1 cellular context compared by ENCODE assay signal in the genomic region with DNA sequence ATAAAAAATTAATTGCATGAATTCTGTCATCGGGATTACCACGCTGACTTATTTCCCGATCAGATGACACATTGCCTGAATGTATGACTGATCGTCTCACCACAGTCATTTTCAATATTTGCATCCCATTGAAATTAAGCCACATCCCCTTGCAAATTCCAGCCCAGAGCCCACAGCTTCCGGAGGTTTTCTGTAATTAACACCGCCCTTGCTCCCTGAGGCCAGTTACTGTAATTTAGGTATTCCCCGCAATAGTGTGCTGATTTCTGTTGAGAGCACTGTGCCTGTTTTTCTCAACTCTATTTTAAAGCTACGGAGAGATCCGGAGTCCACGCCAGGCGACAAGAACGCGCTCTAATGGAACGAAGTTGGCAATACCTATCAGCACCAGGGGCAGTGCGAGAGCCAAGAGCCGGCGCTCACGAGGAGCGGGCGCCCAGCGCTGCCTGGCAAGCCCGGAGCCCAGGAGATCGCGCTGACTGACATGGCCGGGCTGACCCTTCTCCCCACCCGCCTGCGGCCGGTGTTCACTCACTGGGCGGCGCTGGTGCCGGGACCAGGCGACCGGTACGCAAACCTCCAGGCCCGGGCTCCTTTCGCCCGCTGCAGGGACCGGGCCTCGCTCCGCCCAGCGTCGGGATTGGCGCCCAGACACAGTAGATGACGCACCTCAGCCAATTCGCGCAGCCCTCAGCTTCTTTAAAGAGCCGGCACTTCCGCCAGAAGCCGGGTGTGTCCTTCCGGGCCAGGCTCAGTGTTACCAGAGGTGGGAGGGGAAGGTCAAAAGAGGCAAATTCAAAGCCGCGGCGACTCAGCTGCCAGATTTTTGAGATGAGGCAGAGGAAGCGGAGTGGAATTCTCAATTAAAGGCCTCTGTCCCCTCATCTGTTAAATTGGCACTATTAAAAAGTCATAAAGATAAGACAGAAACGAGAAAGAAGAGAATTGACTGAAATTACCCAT.
TF ChIP-seq lines count a peak whose summit lies in the region.

A gene with protein sequence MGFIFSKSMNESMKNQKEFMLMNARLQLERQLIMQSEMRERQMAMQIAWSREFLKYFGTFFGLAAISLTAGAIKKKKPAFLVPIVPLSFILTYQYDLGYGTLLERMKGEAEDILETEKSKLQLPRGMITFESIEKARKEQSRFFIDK (minus strand): TSS at position 672 of the 963 bp plus-strand sequence. CDS start 5,948 bp downstream, outside the sequence.

TF ChIP-seq in HEK293, 187 proteins besides CTCF, POLR2A, EP300 and RAD21 (continued from another document and continues in another):
- TF ChIP-seq, protein P1, sequence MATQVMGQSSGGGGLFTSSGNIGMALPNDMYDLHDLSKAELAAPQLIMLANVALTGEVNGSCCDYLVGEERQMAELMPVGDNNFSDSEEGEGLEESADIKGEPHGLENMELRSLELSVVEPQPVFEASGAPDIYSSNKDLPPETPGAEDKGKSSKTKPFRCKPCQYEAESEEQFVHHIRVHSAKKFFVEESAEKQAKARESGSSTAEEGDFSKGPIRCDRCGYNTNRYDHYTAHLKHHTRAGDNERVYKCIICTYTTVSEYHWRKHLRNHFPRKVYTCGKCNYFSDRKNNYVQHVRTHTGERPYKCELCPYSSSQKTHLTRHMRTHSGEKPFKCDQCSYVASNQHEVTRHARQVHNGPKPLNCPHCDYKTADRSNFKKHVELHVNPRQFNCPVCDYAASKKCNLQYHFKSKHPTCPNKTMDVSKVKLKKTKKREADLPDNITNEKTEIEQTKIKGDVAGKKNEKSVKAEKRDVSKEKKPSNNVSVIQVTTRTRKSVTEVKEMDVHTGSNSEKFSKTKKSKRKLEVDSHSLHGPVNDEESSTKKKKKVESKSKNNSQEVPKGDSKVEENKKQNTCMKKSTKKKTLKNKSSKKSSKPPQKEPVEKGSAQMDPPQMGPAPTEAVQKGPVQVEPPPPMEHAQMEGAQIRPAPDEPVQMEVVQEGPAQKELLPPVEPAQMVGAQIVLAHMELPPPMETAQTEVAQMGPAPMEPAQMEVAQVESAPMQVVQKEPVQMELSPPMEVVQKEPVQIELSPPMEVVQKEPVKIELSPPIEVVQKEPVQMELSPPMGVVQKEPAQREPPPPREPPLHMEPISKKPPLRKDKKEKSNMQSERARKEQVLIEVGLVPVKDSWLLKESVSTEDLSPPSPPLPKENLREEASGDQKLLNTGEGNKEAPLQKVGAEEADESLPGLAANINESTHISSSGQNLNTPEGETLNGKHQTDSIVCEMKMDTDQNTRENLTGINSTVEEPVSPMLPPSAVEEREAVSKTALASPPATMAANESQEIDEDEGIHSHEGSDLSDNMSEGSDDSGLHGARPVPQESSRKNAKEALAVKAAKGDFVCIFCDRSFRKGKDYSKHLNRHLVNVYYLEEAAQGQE (tag by site-specific recombination; IDR thresholded peaks at IDR 0.05) = peak; percentile 56
- TF ChIP-seq ZNF624 (tag by site-specific recombination; IDR thresholded peaks at IDR 0.05) (no peak), ZNF677 (tag by site-specific recombination; IDR thresholded peaks at IDR 0.05) (no peak), ZNF239 (tag by site-specific recombination; IDR thresholded peaks at IDR 0.05) (no peak), ZNF324 (tag by site-specific recombination; IDR thresholded peaks at IDR 0.05) (no peak), KLF8 (tag by site-specific recombination; IDR thresholded peaks at IDR 0.05) (peak; percentile 76), ZNF843 (tag by site-specific recombination; IDR thresholded peaks at IDR 0.05) (0 out of 2 replicates have a peak, but pooled peaks have one; percentile 20), ZNF121 (tag by site-specific recombination; IDR thresholded peaks at IDR 0.05) (no peak), ZNF521 (tag by site-specific recombination; IDR thresholded peaks at IDR 0.05) (no peak), ZNF660 (tag by site-specific recombination; IDR thresholded peaks at IDR 0.05) (peak; percentile 44; the same call in 1 of the 2 replicates), SCRT2 (tag by site-specific recombination; IDR thresholded peaks at IDR 0.05) (no peak), ZNF623 (tag by site-specific recombination; IDR thresholded peaks at IDR 0.05) (no peak), ZNF138 (tag by site-specific recombination; IDR thresholded peaks at IDR 0.05; ENCODE audit: borderline replicate concordance) (no peak), HOXC10 (CRISPR knock-in tag; IDR thresholded peaks at IDR 0.05) (0 out of 2 replicates have a peak, but pooled peaks have one; percentile 50), ZNF707 (tag by site-specific recombination; IDR thresholded peaks at IDR 0.05) (no peak), ZNF223 (tag by site-specific recombination; IDR thresholded peaks at IDR 0.05) (no peak), ZNF416 (tag by site-specific recombination; IDR thresholded peaks at IDR 0.05) (no peak), ZNF335 (tag by site-specific recombination; conservative IDR thresholded peaks at IDR 0.05) (peak; percentile 62), KLF1 (tag by site-specific recombination; IDR thresholded peaks at IDR 0.05) (peak; percentile 61; the same call in 1 of the 2 replicates), ZNF132 (tag by site-specific recombination; IDR thresholded peaks at IDR 0.05; ENCODE audit: borderline replicate concordance) (no peak), ZFP37 (tag by site-specific recombination; IDR thresholded peaks at IDR 0.05) (0 out of 2 replicates have a peak, but pooled peaks have one; percentile 59), ZNF426 (tag by site-specific recombination; IDR thresholded peaks at IDR 0.05) (no peak), ZNF776 (tag by site-specific recombination; IDR thresholded peaks at IDR 0.05; ENCODE audit: borderline replicate concordance) (no peak)
- TF ChIP-seq, protein P2, sequence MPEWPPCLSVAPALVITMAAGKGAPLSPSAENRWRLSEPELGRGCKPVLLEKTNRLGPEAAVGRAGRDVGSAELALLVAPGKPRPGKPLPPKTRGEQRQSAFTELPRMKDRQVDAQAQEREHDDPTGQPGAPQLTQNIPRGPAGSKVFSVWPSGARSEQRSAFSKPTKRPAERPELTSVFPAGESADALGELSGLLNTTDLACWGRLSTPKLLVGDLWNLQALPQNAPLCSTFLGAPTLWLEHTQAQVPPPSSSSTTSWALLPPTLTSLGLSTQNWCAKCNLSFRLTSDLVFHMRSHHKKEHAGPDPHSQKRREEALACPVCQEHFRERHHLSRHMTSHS (tag by site-specific recombination; IDR thresholded peaks at IDR 0.05) = no peak
- TF ChIP-seq, protein P3, sequence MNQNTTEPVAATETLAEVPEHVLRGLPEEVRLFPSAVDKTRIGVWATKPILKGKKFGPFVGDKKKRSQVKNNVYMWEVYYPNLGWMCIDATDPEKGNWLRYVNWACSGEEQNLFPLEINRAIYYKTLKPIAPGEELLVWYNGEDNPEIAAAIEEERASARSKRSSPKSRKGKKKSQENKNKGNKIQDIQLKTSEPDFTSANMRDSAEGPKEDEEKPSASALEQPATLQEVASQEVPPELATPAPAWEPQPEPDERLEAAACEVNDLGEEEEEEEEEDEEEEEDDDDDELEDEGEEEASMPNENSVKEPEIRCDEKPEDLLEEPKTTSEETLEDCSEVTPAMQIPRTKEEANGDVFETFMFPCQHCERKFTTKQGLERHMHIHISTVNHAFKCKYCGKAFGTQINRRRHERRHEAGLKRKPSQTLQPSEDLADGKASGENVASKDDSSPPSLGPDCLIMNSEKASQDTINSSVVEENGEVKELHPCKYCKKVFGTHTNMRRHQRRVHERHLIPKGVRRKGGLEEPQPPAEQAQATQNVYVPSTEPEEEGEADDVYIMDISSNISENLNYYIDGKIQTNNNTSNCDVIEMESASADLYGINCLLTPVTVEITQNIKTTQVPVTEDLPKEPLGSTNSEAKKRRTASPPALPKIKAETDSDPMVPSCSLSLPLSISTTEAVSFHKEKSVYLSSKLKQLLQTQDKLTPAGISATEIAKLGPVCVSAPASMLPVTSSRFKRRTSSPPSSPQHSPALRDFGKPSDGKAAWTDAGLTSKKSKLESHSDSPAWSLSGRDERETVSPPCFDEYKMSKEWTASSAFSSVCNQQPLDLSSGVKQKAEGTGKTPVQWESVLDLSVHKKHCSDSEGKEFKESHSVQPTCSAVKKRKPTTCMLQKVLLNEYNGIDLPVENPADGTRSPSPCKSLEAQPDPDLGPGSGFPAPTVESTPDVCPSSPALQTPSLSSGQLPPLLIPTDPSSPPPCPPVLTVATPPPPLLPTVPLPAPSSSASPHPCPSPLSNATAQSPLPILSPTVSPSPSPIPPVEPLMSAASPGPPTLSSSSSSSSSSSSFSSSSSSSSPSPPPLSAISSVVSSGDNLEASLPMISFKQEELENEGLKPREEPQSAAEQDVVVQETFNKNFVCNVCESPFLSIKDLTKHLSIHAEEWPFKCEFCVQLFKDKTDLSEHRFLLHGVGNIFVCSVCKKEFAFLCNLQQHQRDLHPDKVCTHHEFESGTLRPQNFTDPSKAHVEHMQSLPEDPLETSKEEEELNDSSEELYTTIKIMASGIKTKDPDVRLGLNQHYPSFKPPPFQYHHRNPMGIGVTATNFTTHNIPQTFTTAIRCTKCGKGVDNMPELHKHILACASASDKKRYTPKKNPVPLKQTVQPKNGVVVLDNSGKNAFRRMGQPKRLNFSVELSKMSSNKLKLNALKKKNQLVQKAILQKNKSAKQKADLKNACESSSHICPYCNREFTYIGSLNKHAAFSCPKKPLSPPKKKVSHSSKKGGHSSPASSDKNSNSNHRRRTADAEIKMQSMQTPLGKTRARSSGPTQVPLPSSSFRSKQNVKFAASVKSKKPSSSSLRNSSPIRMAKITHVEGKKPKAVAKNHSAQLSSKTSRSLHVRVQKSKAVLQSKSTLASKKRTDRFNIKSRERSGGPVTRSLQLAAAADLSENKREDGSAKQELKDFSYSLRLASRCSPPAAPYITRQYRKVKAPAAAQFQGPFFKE (tag by site-specific recombination; IDR thresholded peaks at IDR 0.05; ENCODE audit: borderline replicate concordance) = no peak
- TF ChIP-seq, protein P4, sequence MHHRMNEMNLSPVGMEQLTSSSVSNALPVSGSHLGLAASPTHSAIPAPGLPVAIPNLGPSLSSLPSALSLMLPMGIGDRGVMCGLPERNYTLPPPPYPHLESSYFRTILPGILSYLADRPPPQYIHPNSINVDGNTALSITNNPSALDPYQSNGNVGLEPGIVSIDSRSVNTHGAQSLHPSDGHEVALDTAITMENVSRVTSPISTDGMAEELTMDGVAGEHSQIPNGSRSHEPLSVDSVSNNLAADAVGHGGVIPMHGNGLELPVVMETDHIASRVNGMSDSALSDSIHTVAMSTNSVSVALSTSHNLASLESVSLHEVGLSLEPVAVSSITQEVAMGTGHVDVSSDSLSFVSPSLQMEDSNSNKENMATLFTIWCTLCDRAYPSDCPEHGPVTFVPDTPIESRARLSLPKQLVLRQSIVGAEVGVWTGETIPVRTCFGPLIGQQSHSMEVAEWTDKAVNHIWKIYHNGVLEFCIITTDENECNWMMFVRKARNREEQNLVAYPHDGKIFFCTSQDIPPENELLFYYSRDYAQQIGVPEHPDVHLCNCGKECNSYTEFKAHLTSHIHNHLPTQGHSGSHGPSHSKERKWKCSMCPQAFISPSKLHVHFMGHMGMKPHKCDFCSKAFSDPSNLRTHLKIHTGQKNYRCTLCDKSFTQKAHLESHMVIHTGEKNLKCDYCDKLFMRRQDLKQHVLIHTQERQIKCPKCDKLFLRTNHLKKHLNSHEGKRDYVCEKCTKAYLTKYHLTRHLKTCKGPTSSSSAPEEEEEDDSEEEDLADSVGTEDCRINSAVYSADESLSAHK (tag by site-specific recombination; IDR thresholded peaks at IDR 0.05) = no peak
- TF ChIP-seq, protein P5, sequence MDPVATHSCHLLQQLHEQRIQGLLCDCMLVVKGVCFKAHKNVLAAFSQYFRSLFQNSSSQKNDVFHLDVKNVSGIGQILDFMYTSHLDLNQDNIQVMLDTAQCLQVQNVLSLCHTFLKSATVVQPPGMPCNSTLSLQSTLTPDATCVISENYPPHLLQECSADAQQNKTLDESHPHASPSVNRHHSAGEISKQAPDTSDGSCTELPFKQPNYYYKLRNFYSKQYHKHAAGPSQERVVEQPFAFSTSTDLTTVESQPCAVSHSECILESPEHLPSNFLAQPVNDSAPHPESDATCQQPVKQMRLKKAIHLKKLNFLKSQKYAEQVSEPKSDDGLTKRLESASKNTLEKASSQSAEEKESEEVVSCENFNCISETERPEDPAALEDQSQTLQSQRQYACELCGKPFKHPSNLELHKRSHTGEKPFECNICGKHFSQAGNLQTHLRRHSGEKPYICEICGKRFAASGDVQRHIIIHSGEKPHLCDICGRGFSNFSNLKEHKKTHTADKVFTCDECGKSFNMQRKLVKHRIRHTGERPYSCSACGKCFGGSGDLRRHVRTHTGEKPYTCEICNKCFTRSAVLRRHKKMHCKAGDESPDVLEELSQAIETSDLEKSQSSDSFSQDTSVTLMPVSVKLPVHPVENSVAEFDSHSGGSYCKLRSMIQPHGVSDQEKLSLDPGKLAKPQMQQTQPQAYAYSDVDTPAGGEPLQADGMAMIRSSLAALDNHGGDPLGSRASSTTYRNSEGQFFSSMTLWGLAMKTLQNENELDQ (tag by site-specific recombination; IDR thresholded peaks at IDR 0.05; ENCODE audit: low read depth) = no peak
- TF ChIP-seq, protein P6, sequence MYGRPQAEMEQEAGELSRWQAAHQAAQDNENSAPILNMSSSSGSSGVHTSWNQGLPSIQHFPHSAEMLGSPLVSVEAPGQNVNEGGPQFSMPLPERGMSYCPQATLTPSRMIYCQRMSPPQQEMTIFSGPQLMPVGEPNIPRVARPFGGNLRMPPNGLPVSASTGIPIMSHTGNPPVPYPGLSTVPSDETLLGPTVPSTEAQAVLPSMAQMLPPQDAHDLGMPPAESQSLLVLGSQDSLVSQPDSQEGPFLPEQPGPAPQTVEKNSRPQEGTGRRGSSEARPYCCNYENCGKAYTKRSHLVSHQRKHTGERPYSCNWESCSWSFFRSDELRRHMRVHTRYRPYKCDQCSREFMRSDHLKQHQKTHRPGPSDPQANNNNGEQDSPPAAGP (tag by site-specific recombination; IDR thresholded peaks at IDR 0.05) = no peak
- TF ChIP-seq, protein P7, sequence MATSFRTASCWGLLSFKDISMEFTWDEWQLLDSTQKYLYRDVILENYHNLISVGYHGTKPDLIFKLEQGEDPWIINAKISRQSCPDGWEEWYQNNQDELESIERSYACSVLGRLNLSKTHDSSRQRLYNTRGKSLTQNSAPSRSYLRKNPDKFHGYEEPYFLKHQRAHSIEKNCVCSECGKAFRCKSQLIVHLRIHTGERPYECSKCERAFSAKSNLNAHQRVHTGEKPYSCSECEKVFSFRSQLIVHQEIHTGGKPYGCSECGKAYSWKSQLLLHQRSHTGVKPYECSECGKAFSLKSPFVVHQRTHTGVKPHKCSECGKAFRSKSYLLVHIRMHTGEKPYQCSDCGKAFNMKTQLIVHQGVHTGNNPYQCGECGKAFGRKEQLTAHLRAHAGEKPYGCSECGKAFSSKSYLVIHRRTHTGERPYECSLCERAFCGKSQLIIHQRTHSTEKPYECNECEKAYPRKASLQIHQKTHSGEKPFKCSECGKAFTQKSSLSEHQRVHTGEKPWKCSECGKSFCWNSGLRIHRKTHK (tag by site-specific recombination; IDR thresholded peaks at IDR 0.05) = no peak
- TF ChIP-seq, protein P8, sequence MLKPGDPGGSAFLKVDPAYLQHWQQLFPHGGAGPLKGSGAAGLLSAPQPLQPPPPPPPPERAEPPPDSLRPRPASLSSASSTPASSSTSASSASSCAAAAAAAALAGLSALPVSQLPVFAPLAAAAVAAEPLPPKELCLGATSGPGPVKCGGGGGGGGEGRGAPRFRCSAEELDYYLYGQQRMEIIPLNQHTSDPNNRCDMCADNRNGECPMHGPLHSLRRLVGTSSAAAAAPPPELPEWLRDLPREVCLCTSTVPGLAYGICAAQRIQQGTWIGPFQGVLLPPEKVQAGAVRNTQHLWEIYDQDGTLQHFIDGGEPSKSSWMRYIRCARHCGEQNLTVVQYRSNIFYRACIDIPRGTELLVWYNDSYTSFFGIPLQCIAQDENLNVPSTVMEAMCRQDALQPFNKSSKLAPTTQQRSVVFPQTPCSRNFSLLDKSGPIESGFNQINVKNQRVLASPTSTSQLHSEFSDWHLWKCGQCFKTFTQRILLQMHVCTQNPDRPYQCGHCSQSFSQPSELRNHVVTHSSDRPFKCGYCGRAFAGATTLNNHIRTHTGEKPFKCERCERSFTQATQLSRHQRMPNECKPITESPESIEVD (tag by site-specific recombination; IDR thresholded peaks at IDR 0.05) = no peak
